Comparison of ENCODE assay signal across 13 cellular contexts in genomic region chr5:131515348-131515747, GRCh38.
DNase-seq lines count a peak whose midpoint lies in the region; ATAC-seq, FAIRE-seq and TF ChIP-seq lines count a peak whose summit lies in the region.
"Had no signal": no experiment of that assay in that cellular context is flagged by ENCODE, and none has a peak within 500 bp of the region (broad histone marks: within the 10 kb centered on the region; RNA-seq: fewer than 3 reads in every experiment).

No MANE protein-coding gene starts in this region.

- H3K27me3 Mint-ChIP-seq in activated CD8-positive, alpha-beta memory T cell treated with anti-CD3 and anti-CD28 coated beads, Interleukin-2, amount 10 ng/mL, durations not matched to agents 7 days and 5 days = no peaks in the 10 kb centered on the region

- no TSS peak for BruUV-seq in GM12878 (replicated peaks; lab: Mats Ljungman, UMichigan)

- TF ChIP-seq CTCF in KMS-11 (conservative IDR thresholded peaks at IDR 0.05; ENCODE audit: low read depth, low read length) (no peak), GM12878 (IDR thresholded peaks at IDR 0.05 in 2 of 3, conservative IDR thresholded peaks at IDR 0.05 in 1 of 3; ENCODE audit: control insufficient read depth in 2 of 3, extremely low read depth in 1 of 3, insufficient read depth in 1 of 3, low read depth in 3 of 3, low read length in 3 of 3) (no peak), psoas muscle (IDR thresholded peaks at IDR 0.05) (no peak)

- H3K4me1 Mint-ChIP-seq in activated CD8-positive, alpha-beta memory T cell treated with anti-CD3 and anti-CD28 coated beads, Interleukin-2, amount 10 ng/mL, durations not matched to agents 7 days and 5 days = peaks cover 26% of the 10 kb centered on the region

- no peak for DNase-seq in activated CD8-positive, alpha-beta memory T cell treated with anti-CD3 and anti-CD28 coated beads, Interleukin-2, amount 10 ng/mL, durations not matched to agents 7 days and 5 days
- no peak for DNase-seq in activated CD8-positive, alpha-beta memory T cell treated with anti-CD3 and anti-CD28 coated beads for 24 hours
- DNase-seq in GM12878 (ENCODE audit: low read depth, low spot score) = no peak
- no peak for DNase-seq in psoas muscle
- no peak for DNase-seq in NCI-H2029 (lab: John Stamatoyannopoulos, UW)
- no peak for DNase-seq in NCI-H1048 (lab: John Stamatoyannopoulos, UW)
- DNase-seq: activated CD4-positive, CD25-positive, alpha-beta regulatory T cell; left ventricle myocardium superior; SK-N-SH; upper lobe of right lung had no signal

- RAD21 ChIA-PET in GM12878 (lab: Charles Lee; ENCODE audit: unreplicated experiment) = interaction anchor here (1.1 to 1.2 kb wide), 2 partner anchors 9 to 18 kb away, joined by 3 read pairs; no protein-coding TSS in a partner anchor

- POLR2A ChIA-PET in GM12878 (lab: Charles Lee) = interaction anchor here (0.6 to 1.2 kb wide), 4 partner anchors 11 to 18 kb away, joined by 3 to 4 read pairs (median 4); no protein-coding TSS in a partner anchor

- H3K9me3 Mint-ChIP-seq in activated CD8-positive, alpha-beta memory T cell treated with anti-CD3 and anti-CD28 coated beads, Interleukin-2, amount 10 ng/mL, durations not matched to agents 7 days and 5 days (ENCODE audit: low read depth) = no peaks in the 10 kb centered on the region

- H3K4me2 ChIP-seq in KMS-11 (peak overlapping the region; percentile 0; the same call in 1 of the 2 replicates), GM12878 (ENCODE audit: control insufficient read depth, insufficient read depth) (peak overlapping the region; percentile 59; the same call in 1 of the 2 replicates)
- H3K4me2 ChIP-seq: SK-N-SH had no signal

- ATAC-seq in activated CD8-positive, alpha-beta memory T cell treated with anti-CD3 and anti-CD28 coated beads, Interleukin-2, amount 10 ng/mL, durations not matched to agents 7 days and 5 days = no peak
- ATAC-seq in GM12878 (no peak), psoas muscle (no peak), HG03565 (IDR thresholded peaks at IDR 0.05; ENCODE audit: unreplicated experiment) (no peak)

- H4K20me1 ChIP-seq in KMS-11 (ENCODE audit: insufficient read depth) (no peaks in the 10 kb centered on the region), GM12878 (ENCODE audit: control insufficient read depth, insufficient read depth) (no peaks in the 10 kb centered on the region)

- no peak overlapping the region for H2AFZ ChIP-seq in KMS-11 (ENCODE audit: low read depth)
- H2AFZ ChIP-seq in GM12878 (ENCODE audit: control insufficient read depth, low read depth, low read length) = no peak overlapping the region

- H3K27me3 ChIP-seq in KMS-11 (ENCODE audit: insufficient read depth, low read depth) = no peaks in the 10 kb centered on the region
- no peaks in the 10 kb centered on the region for H3K27me3 ChIP-seq in GM12878 (replicated peaks in 1 of 2; ENCODE audit: control insufficient read depth in 2 of 2, insufficient read depth in 2 of 2, low read length in 1 of 2)
- H3K27me3 ChIP-seq in psoas muscle (ENCODE audit: insufficient read depth in 3 of 3, low read length in 2 of 3) = no peaks in the 10 kb centered on the region
- H3K27me3 ChIP-seq: upper lobe of right lung had no signal

- SMC1A ChIA-PET in GM12878 (lab: Charles Lee; ENCODE audit: uncharacterized antibody, unreplicated experiment) = interaction anchor here (0.6 to 2.6 kb wide), 8 partner anchors 9 to 493 kb away, joined by 3 to 12 read pairs (median 3); no protein-coding TSS in a partner anchor

- H3K4me3 ChIP-seq in KMS-11 (IDR thresholded peaks at IDR 0.05; ENCODE audit: insufficient read depth, low read depth, low read length) (no peak overlapping the region), GM12878 (no peak overlapping the region), psoas muscle (no peak overlapping the region)
- H3K4me3 ChIP-seq: upper lobe of right lung had no signal

- H3K9ac ChIP-seq in KMS-11 (no peak overlapping the region), GM12878 (ENCODE audit: control insufficient read depth, insufficient read depth, low read length) (no peak overlapping the region; the same call in 1 of the 2 replicates)
- H3K9ac ChIP-seq: SK-N-SH had no signal

- peaks cover 26% of the 10 kb centered on the region for H3K36me3 Mint-ChIP-seq in activated CD8-positive, alpha-beta memory T cell treated with anti-CD3 and anti-CD28 coated beads, Interleukin-2, amount 10 ng/mL, durations not matched to agents 7 days and 5 days

- TF ChIP-seq EP300 in GM12878 (IDR thresholded peaks at IDR 0.05; ENCODE audit: borderline replicate concordance in 1 of 2, control insufficient read depth in 1 of 2, low read depth in 2 of 2, low read length in 2 of 2) = no peak

- in situ Hi-C loops in GM12878 (cut with MboI) = no loop called here

- H3K4me3 Mint-ChIP-seq in activated CD8-positive, alpha-beta memory T cell treated with anti-CD3 and anti-CD28 coated beads, Interleukin-2, amount 10 ng/mL, durations not matched to agents 7 days and 5 days = no peak overlapping the region

- no peak for FAIRE-seq in GM12878 (lab: Jason Lieb, UNC)
- FAIRE-seq: H1 had no signal

- TF ChIP-seq RAD21 in GM12878 (IDR thresholded peaks at IDR 0.05; ENCODE audit: insufficient read depth, low read depth, low read length) = no peak

- H3K27ac ChIP-seq in KMS-11 (no peak overlapping the region), GM12878 (ENCODE audit: control insufficient read depth, insufficient read depth) (peak overlapping the region; percentile 67; the same call in 1 of the 2 replicates), psoas muscle (peak overlapping the region; percentile 37)

- WGBS in GM12878 (ENCODE audit: insufficient coverage, insufficient replicate concordance, low lambda C conversion rate, missing lambda C conversion rate) = 51% methylated on average over 3 of the region's 3 CpGs
- 83 to 87% (median 84%) methylated on average over 3 of the region's 3 CpGs for WGBS in psoas muscle, 3 donors

- peak overlapping the region; percentile 79 for H3K27ac Mint-ChIP-seq in activated CD8-positive, alpha-beta memory T cell treated with anti-CD3 and anti-CD28 coated beads, Interleukin-2, amount 10 ng/mL, durations not matched to agents 7 days and 5 days

- H3K36me3 ChIP-seq in KMS-11 (ENCODE audit: insufficient read depth) (no peaks in the 10 kb centered on the region), GM12878 (ENCODE audit: control insufficient read depth in 2 of 2, insufficient read depth in 2 of 2, low read length in 1 of 2) (peaks cover 2 to 17% of the 10 kb centered on the region in 2 experiments; a peak in 3 of 4 replicates), psoas muscle (ENCODE audit: insufficient read depth in 1 of 2, low read depth in 1 of 2) (peaks cover 0 to 15% of the 10 kb centered on the region in 2 donors)

- H3K79me2 ChIP-seq in KMS-11 (ENCODE audit: insufficient read depth, low read depth) (no peaks in the 10 kb centered on the region), GM12878 (ENCODE audit: control insufficient read depth, insufficient read depth, low read length) (peaks cover 4% of the 10 kb centered on the region)

- H3K4me1 ChIP-seq in KMS-11 (ENCODE audit: low read depth, poor library complexity, severe bottlenecking) (peaks cover 18% of the 10 kb centered on the region), GM12878 (ENCODE audit: control insufficient read depth, insufficient read depth, low read length) (peaks cover 14% of the 10 kb centered on the region), psoas muscle (peaks cover 10% of the 10 kb centered on the region)
- H3K4me1 ChIP-seq: upper lobe of right lung had no signal

- CTCF ChIA-PET in activated CD8-positive, alpha-beta memory T cell treated with anti-CD3 and anti-CD28 coated beads, Interleukin-2, amount 10 ng/mL, durations not matched to agents 7 days and 5 days (lab: Charles Lee) = interaction anchor here (0.9 to 1.3 kb wide), 2 partner anchors 13 to 16 kb away, joined by 3 to 4 read pairs; no protein-coding TSS in a partner anchor
- CTCF ChIA-PET in GM12878 (lab: Yijun Ruan, JAX) = interaction anchor here (0.6 to 3.1 kb wide), 2 partner anchors 8 to 634 kb away, joined by 3 to 10 read pairs; no protein-coding TSS in a partner anchor

- H3K9me3 ChIP-seq in GM12878 (replicated peaks; ENCODE audit: control insufficient read depth, insufficient read depth, low read length) = no peaks in the 10 kb centered on the region
- H3K9me3 ChIP-seq in psoas muscle = no peaks in the 10 kb centered on the region
- H3K9me3 ChIP-seq: SK-N-SH, upper lobe of right lung had no signal

- TF ChIP-seq POLR2A in GM12878 (IDR thresholded peaks at IDR 0.05; ENCODE audit: low read depth, low read length) = no peak

- intact Hi-C loops in GM12878 (cut with micrococcal nuclease; ENCODE audit: unreplicated experiment) = no loop called here
- intact Hi-C loops in psoas muscle (cut with DNase I) = no loop called here

TF ChIP-seq in GM12878, 131 proteins besides CTCF, POLR2A, EP300 and RAD21 (continues in another document):
- TF ChIP-seq PML (IDR thresholded peaks at IDR 0.05; ENCODE audit: low read length) = no peak
- TF ChIP-seq MLLT1 (IDR thresholded peaks at IDR 0.05) = no peak
- no peak for TF ChIP-seq RCOR1 (conservative IDR thresholded peaks at IDR 0.05; ENCODE audit: low read depth, low read length)
